ENCODE assay signal across 1 cellular context in genomic region chr18:8609711-8610441, GRCh38.
TF ChIP-seq lines count a peak whose summit lies in the region.

No MANE protein-coding gene starts in this region.

TF ChIP-seq in GM12878, 131 proteins besides CTCF, POLR2A, EP300 and RAD21 (continued from another document):
- 0 out of 2 replicates have a peak, but pooled peaks have one; percentile 4 for TF ChIP-seq ZBTB40 (IDR thresholded peaks at IDR 0.05; ENCODE audit: borderline replicate concordance)
TF ChIP-seq in GM12878: peak in this region for 2.
